ENCODE assay signal across 7 cellular contexts in the genomic region with DNA sequence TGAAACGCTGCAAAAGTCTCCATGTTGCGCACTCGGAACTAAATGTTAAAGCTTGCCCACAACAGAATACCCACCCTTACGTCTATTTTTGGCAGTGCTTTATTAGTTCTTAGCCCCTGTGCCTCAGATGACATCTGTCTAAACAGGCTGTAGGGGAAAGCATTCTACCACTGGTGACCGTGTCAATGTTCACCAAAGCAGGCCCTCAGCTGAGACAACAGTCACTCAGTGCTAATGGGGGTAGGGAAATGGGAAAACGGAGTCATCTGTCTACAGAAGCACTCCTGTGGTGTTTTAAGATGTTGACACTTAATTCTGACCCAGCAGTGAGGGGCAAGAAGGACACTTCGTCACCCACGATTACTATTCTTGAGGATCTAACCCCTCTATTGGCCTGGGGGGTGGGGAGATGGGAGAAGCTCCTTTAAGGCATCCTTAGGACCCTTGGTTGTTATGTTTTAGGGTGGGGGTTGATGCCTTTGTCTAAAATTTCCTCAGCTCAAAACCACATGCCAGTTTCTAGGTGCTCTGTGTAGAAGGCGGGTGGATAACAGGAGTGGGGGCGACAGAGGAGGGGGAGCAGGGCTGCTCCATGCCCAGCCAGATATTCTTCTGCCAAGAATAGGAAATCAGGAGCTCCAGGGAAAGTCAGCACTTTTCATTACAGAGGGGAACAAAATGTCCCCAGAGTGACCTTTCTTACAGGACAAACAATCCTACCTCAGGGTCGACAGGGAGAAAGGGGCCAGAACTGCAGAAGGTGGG. TPM values are rescaled to one million over a fixed set of nuclear protein-coding genes. Genes with fewer than 3 reads are reported as not detected.
DNase-seq lines count a peak whose midpoint lies in the region; ATAC-seq and TF ChIP-seq lines count a peak whose summit lies in the region.
"Had no signal": no experiment of that assay in that cellular context is flagged by ENCODE, and none has a peak within 500 bp of the region (broad histone marks: within the 10 kb centered on the region; RNA-seq: fewer than 3 reads in every experiment).

No MANE protein-coding gene starts in this region.

- H3K9me3 ChIP-seq in right lobe of liver: no peaks in the 10 kb centered on the region

- peaks cover 5% of the 10 kb centered on the region for H3K4me1 Mint-ChIP-seq in activated naive CD8-positive, alpha-beta T cell (ENCODE audit: low read depth)
- H3K4me1 Mint-ChIP-seq in activated naive CD8-positive, alpha-beta T cell treated with anti-CD3 and anti-CD28 coated beads for 36 hours: peaks cover 5% of the 10 kb centered on the region
- peaks cover 28% of the 10 kb centered on the region for H3K4me1 Mint-ChIP-seq in type B pancreatic cell (ENCODE audit: unreplicated experiment)

- peak overlapping the region; percentile 42 to 73 (median 57) for H3K4me3 ChIP-seq in right lobe of liver

- H3K9me3 Mint-ChIP-seq in activated naive CD8-positive, alpha-beta T cell (ENCODE audit: low read depth): no peaks in the 10 kb centered on the region
- H3K9me3 Mint-ChIP-seq in activated naive CD8-positive, alpha-beta T cell treated with anti-CD3 and anti-CD28 coated beads for 36 hours: no peaks in the 10 kb centered on the region
- peaks cover 4% of the 10 kb centered on the region for H3K9me3 Mint-ChIP-seq in type B pancreatic cell

- peak overlapping the region in 2 of 3 donors; percentile 81 to 98 for H3K27ac ChIP-seq in right lobe of liver

- no peak for TF ChIP-seq CTCF in right lobe of liver (IDR thresholded peaks at IDR 0.05)
- TF ChIP-seq CTCF in type B pancreatic cell (conservative IDR thresholded peaks at IDR 0.05): no peak

- H3K36me3 ChIP-seq in right lobe of liver: peaks cover 0 to 30% (median 6%) of the 10 kb centered on the region in 4 donors

- intact Hi-C loops in right lobe of liver (cut with DNase I): loop anchor here in 1 of 2 donors (10.0 kb wide), 1 partner anchor 113 kb away; no protein-coding TSS in a partner anchor

- H3K4me3 Mint-ChIP-seq in activated naive CD8-positive, alpha-beta T cell: peak overlapping the region; percentile 60
- no peak overlapping the region for H3K4me3 Mint-ChIP-seq in activated naive CD8-positive, alpha-beta T cell treated with anti-CD3 and anti-CD28 coated beads for 36 hours
- peak overlapping the region; percentile 70 for H3K4me3 Mint-ChIP-seq in type B pancreatic cell
- H3K4me3 Mint-ChIP-seq: activated CD8-positive, alpha-beta T cell treated with anti-CD3 and anti-CD28 coated beads, Interleukin-2, amount 10 ng/mL, durations not matched to agents 7 days and 5 days had no signal

- peaks cover 0 to 50% (median 17%) of the 10 kb centered on the region in 4 donors for H3K4me1 ChIP-seq in right lobe of liver

- no peaks in the 10 kb centered on the region for H3K27me3 ChIP-seq in right lobe of liver

- H3K36me3 Mint-ChIP-seq in activated naive CD8-positive, alpha-beta T cell: no peaks in the 10 kb centered on the region
- H3K36me3 Mint-ChIP-seq in activated naive CD8-positive, alpha-beta T cell treated with anti-CD3 and anti-CD28 coated beads for 36 hours: no peaks in the 10 kb centered on the region
- H3K36me3 Mint-ChIP-seq in type B pancreatic cell: peaks cover 9% of the 10 kb centered on the region

- ATAC-seq in right lobe of liver (no peak), HG03571 (IDR thresholded peaks at IDR 0.05; ENCODE audit: unreplicated experiment) (no peak), GM21526 (IDR thresholded peaks at IDR 0.05; ENCODE audit: low FRiP score, unreplicated experiment) (no peak)
- ATAC-seq: activated CD8-positive, alpha-beta T cell treated with anti-CD3 and anti-CD28 coated beads, Interleukin-2, amount 10 ng/mL, durations not matched to agents 7 days and 5 days had no signal

- no peak for DNase-seq in activated naive CD8-positive, alpha-beta T cell treated with anti-CD3 and anti-CD28 coated beads for 36 hours
- DNase-seq in right lobe of liver (peak in 2 of 3 donors; percentile 12 to 41), type B pancreatic cell (ENCODE audit: extremely low spot score, unreplicated experiment) (no peak)
- DNase-seq: activated CD8-positive, alpha-beta T cell treated with anti-CD3 and anti-CD28 coated beads, Interleukin-2, amount 10 ng/mL, durations not matched to agents 7 days and 5 days had no signal

- H3K27ac Mint-ChIP-seq in activated naive CD8-positive, alpha-beta T cell: no peak overlapping the region
- H3K27ac Mint-ChIP-seq in activated naive CD8-positive, alpha-beta T cell treated with anti-CD3 and anti-CD28 coated beads for 36 hours: no peak overlapping the region
- peak overlapping the region; percentile 74 for H3K27ac Mint-ChIP-seq in type B pancreatic cell
- H3K27ac Mint-ChIP-seq: activated CD8-positive, alpha-beta T cell treated with anti-CD3 and anti-CD28 coated beads, Interleukin-2, amount 10 ng/mL, durations not matched to agents 7 days and 5 days had no signal

- no peak for TF ChIP-seq POLR2A in right lobe of liver (IDR thresholded peaks at IDR 0.05)

- H3K27me3 Mint-ChIP-seq in activated naive CD8-positive, alpha-beta T cell: peaks cover 26% of the 10 kb centered on the region
- peaks cover 53% of the 10 kb centered on the region for H3K27me3 Mint-ChIP-seq in activated naive CD8-positive, alpha-beta T cell treated with anti-CD3 and anti-CD28 coated beads for 36 hours
- H3K27me3 Mint-ChIP-seq in type B pancreatic cell: peaks cover 32% of the 10 kb centered on the region

- 46% methylated on average over 8 of the region's 11 CpGs for WGBS in right lobe of liver (ENCODE audit: insufficient coverage, low coverage, low lambda C conversion rate, missing lambda C conversion rate)

RNA-seq across cellular contexts. Expression of gene MFRP, which starts 15.6 kb away (rescaled TPM):
- total RNA-seq in activated naive CD8-positive, alpha-beta T cell treated with anti-CD3 and anti-CD28 coated beads for 36 hours: not detected
- total RNA-seq in right lobe of liver: not detected
- not detected in 2 replicates for total RNA-seq in type B pancreatic cell (ENCODE audit: low replicate concordance)
- total RNA-seq: activated CD8-positive, alpha-beta T cell treated with anti-CD3 and anti-CD28 coated beads, Interleukin-2, amount 10 ng/mL, durations not matched to agents 7 days and 5 days had no signal

RNA-seq across cellular contexts. Expression of gene USP2, which starts 19.3 kb away (rescaled TPM):
- total RNA-seq in activated naive CD8-positive, alpha-beta T cell treated with anti-CD3 and anti-CD28 coated beads for 36 hours: 1 to 10 TPM in 1 of 2 experiments, under 1 TPM in 1; 0.82 to 1.4 TPM
- total RNA-seq in right lobe of liver (10 to 100 TPM in 2 of 6 experiments, 1 to 10 TPM in 4; 1.3 to 25.9 (median 4.6) TPM), type B pancreatic cell (ENCODE audit: low replicate concordance) (7.4 and 8.2 TPM in 2 replicates)

RNA-seq across cellular contexts. Expression of gene C1QTNF5, which starts 21.5 kb away (rescaled TPM):
- not detected for total RNA-seq in activated naive CD8-positive, alpha-beta T cell treated with anti-CD3 and anti-CD28 coated beads for 36 hours
- 1 to 10 TPM; 2.8 to 6.3 (median 4.8) TPM for total RNA-seq in right lobe of liver
- total RNA-seq in type B pancreatic cell (ENCODE audit: low replicate concordance): 2.0 and 4.0 TPM in 2 replicates
- total RNA-seq: activated CD8-positive, alpha-beta T cell treated with anti-CD3 and anti-CD28 coated beads, Interleukin-2, amount 10 ng/mL, durations not matched to agents 7 days and 5 days had no signal

RNA-seq across cellular contexts. Expression of gene RNF26, which starts 27.8 kb away (rescaled TPM):
- 10 to 100 TPM; 31.8 to 33.0 TPM for total RNA-seq in activated naive CD8-positive, alpha-beta T cell treated with anti-CD3 and anti-CD28 coated beads for 36 hours
- total RNA-seq in right lobe of liver (10 to 100 TPM; 12.9 to 18.1 (median 15.1) TPM), type B pancreatic cell (ENCODE audit: low replicate concordance) (40.3 and 45.6 TPM in 2 replicates)

RNA-seq across cellular contexts. Expression of gene MCAM, which starts 45.2 kb away (rescaled TPM):
- 1 to 10 TPM; 8.9 to 9.9 TPM for total RNA-seq in activated naive CD8-positive, alpha-beta T cell treated with anti-CD3 and anti-CD28 coated beads for 36 hours
- 10 to 100 TPM in 4 of 6 experiments, 1 to 10 TPM in 2; 1.8 to 28.7 (median 12.5) TPM for total RNA-seq in right lobe of liver
- total RNA-seq in type B pancreatic cell (ENCODE audit: low replicate concordance): 3.0 and 10.3 TPM in 2 replicates

Comparison
In these comparisons a context has a peak if more than half of its experiments do, and no peak if none do; other contexts are left out.
1. DNase-seq: peak in right lobe of liver (2 of 3); none in activated naive CD8-positive, alpha-beta T cell treated with anti-CD3 and anti-CD28 coated beads for 36 hours (single experiment) and type B pancreatic cell (single experiment).